8 cellular contexts compared by ENCODE assay signal in genomic region chr2:9139491-9140443, GRCh38.
DNase-seq lines count a peak whose midpoint lies in the region; ATAC-seq and TF ChIP-seq lines count a peak whose summit lies in the region.

No MANE protein-coding gene starts in this region.

- no peak overlapping the region for H3K27ac Mint-ChIP-seq in stimulated activated naive B cell treated with anti-CD40 and anti-IgM and Interleukin-4, amounts not matched to agents 10 μg/mL and 1 μg/mL and 100 μg/mL, for 72 hours

- H3K4me1 ChIP-seq in mucosa of descending colon (ENCODE audit: low read depth): peaks cover 16% of the 10 kb centered on the region

- intact Hi-C loops in mucosa of descending colon (cut with DNase I, micrococcal nuclease): loop anchor here (5.0 to 10.0 kb wide), 4 partner anchors 137 to 275 kb away; partner anchors contain the start of gene MBOAT2 (in 1 of the 2)

- peaks cover 9 to 14% of the 10 kb centered on the region in 2 donors for H3K4me1 Mint-ChIP-seq in stimulated activated naive B cell treated with anti-CD40 and anti-IgM and Interleukin-4, amounts not matched to agents 10 μg/mL and 1 μg/mL and 100 μg/mL, for 72 hours

- H3K36me3 Mint-ChIP-seq in stimulated activated naive B cell treated with anti-CD40 and anti-IgM and Interleukin-4, amounts not matched to agents 10 μg/mL and 1 μg/mL and 100 μg/mL, for 72 hours: no peaks in the 10 kb centered on the region

- no peaks in the 10 kb centered on the region for H3K9me3 ChIP-seq in mucosa of descending colon

- no peaks in the 10 kb centered on the region for H3K9me3 Mint-ChIP-seq in stimulated activated naive B cell treated with anti-CD40 and anti-IgM and Interleukin-4, amounts not matched to agents 10 μg/mL and 1 μg/mL and 100 μg/mL, for 72 hours

- no peak overlapping the region for H3K4me3 Mint-ChIP-seq in stimulated activated naive B cell treated with anti-CD40 and anti-IgM and Interleukin-4, amounts not matched to agents 10 μg/mL and 1 μg/mL and 100 μg/mL, for 72 hours

- H3K36me3 ChIP-seq in mucosa of descending colon (ENCODE audit: low read depth): no peaks in the 10 kb centered on the region

- ATAC-seq in HG03135 (IDR thresholded peaks at IDR 0.05; ENCODE audit: unreplicated experiment) (peak; percentile 56), mucosa of descending colon (peak; percentile 25)
- peak; percentile 42 to 53 for ATAC-seq in stimulated activated naive B cell treated with anti-CD40 and anti-IgM and Interleukin-4, amounts not matched to agents 10 μg/mL and 1 μg/mL and 100 μg/mL, for 72 hours (replicated peaks)

- peak; percentile 85 for TF ChIP-seq CTCF in epithelial cell of esophagus (IDR thresholded peaks at IDR 0.05; ENCODE audit: insufficient read depth, low read depth, low read length, missing control alignments)
- peak; percentile 64 for TF ChIP-seq CTCF in mucosa of descending colon (IDR thresholded peaks at IDR 0.05)

- no peak overlapping the region for H3K4me3 ChIP-seq in epithelial cell of esophagus (ENCODE audit: low read length)
- no peak overlapping the region for H3K4me3 ChIP-seq in mucosa of descending colon

- DNase-seq in EL (peak; percentile 60), NCI-H774 (lab: John Stamatoyannopoulos, UW) (peak; percentile 49), epithelial cell of esophagus (ENCODE audit: low read depth) (peak; percentile 70), mucosa of descending colon (peak; percentile 81 to 92 (median 91)), dedifferentiated amniotic fluid mesenchymal stem cell (ENCODE audit: extremely low spot score) (no peak)
- DNase-seq in activated CD8-positive, alpha-beta memory T cell treated with anti-CD3 and anti-CD28 coated beads for 48 hours (ENCODE audit: low read depth in 2 of 3, low spot score in 2 of 3): peak; percentile 9 to 59 (median 49)
- peak; percentile 49 for DNase-seq in stimulated activated naive B cell treated with anti-CD40 and anti-IgM and Interleukin-4, amounts not matched to agents 10 μg/mL and 1 μg/mL and 100 μg/mL, for 72 hours

- H3K27me3 Mint-ChIP-seq in stimulated activated naive B cell treated with anti-CD40 and anti-IgM and Interleukin-4, amounts not matched to agents 10 μg/mL and 1 μg/mL and 100 μg/mL, for 72 hours: peaks cover 23 to 35% of the 10 kb centered on the region in 2 donors
